ENCODE assay signal across 8 cellular contexts in genomic region chr7:150189963-150190362, GRCh38.
A peak's percentile ranks its signal among the peaks of the same experiment; 100 is the strongest.
DNase-seq lines count a peak whose midpoint lies in the region; ATAC-seq and TF ChIP-seq lines count a peak whose summit lies in the region.
"Not testable (repeated sequence)": the region's sequence is repeated elsewhere in the genome, so short reads cannot be mapped to it uniquely, and the experiment has no call there.

No MANE protein-coding gene starts in this region.

- not testable (repeated sequence) for H3K27ac ChIP-seq in foreskin keratinocyte

- ATAC-seq in GM19023 (IDR thresholded peaks at IDR 0.05; ENCODE audit: unreplicated experiment): peak; percentile 94
- peak; percentile 93 for ATAC-seq in GM21381 (IDR thresholded peaks at IDR 0.05; ENCODE audit: unreplicated experiment)
- ATAC-seq in HG02610 (IDR thresholded peaks at IDR 0.05; ENCODE audit: unreplicated experiment): peak; percentile 90
- peak; percentile 90 for ATAC-seq in HG03039 (IDR thresholded peaks at IDR 0.05; ENCODE audit: unreplicated experiment)
- ATAC-seq in HG03432 (IDR thresholded peaks at IDR 0.05; ENCODE audit: unreplicated experiment): peak; percentile 93
- peak; percentile 56 for ATAC-seq in foreskin keratinocyte

- DNase-seq in GM12865 (ENCODE audit: low read depth) (peak; percentile 59), SW480 (ENCODE audit: low spot score) (peak; percentile 51), foreskin keratinocyte (peak; percentile 4 to 23)

- not testable (repeated sequence) for H3K4me3 ChIP-seq in GM12865 (ENCODE audit: low read depth, low read length)

- not testable (repeated sequence) for H3K4me1 ChIP-seq in foreskin keratinocyte

- TF ChIP-seq CTCF in GM12865 (IDR thresholded peaks at IDR 0.05; ENCODE audit: insufficient read depth, low read depth, low read length, missing control alignments); foreskin keratinocyte (conservative IDR thresholded peaks at IDR 0.05): not testable (repeated sequence)

- H3K27me3 ChIP-seq in foreskin keratinocyte: not testable (repeated sequence)
